9 cellular contexts compared by ENCODE assay signal in genomic region chr1:218330043-218330623, GRCh38. TPM values are rescaled to one million over a fixed set of nuclear protein-coding genes. Genes with fewer than 3 reads are reported as not detected.
DNase-seq lines count a peak whose midpoint lies in the region; ATAC-seq, FAIRE-seq and TF ChIP-seq lines count a peak whose summit lies in the region.
"Had no signal": no experiment of that assay in that cellular context is flagged by ENCODE, and none has a peak within 500 bp of the region (broad histone marks: within the 10 kb centered on the region; RNA-seq: fewer than 3 reads in every experiment).

No MANE protein-coding gene starts in this region.

- FAIRE-seq in G401.6 (lab: Jason Lieb, UNC): peak; percentile 59

- DNase-seq in GM23338 (ENCODE audit: low spot score) (peak; percentile 48), NCI-H1436 treated with DMSO at 0.1 percent for 48 hours (lab: John Stamatoyannopoulos, UW) (peak; percentile 56), astrocyte of the cerebellum (ENCODE audit: low read depth) (no peak), kidney epithelial cell (ENCODE audit: low read depth) (no peak), iPS-NIHi11 (ENCODE audit: low spot score) (no peak)
- DNase-seq in activated effector memory CD4-positive, alpha-beta T cell treated with anti-CD3 and anti-CD28 coated beads, Interleukin-2, amount 50 U/mL, for 16 hours: no peak
- no peak for DNase-seq in stimulated activated naive CD4-positive, alpha-beta T cell treated with Interleukin-2 at 50 U/mL for 16 hours (lab: John Stamatoyannopoulos, UW)

- no peak overlapping the region for H3K27ac ChIP-seq in GM23338 (ENCODE audit: low read depth)
- H3K27ac ChIP-seq: skin epidermis had no signal

- H3K4me3 ChIP-seq in GM23338 (no peak overlapping the region), astrocyte of the cerebellum (ENCODE audit: low read depth, low read length) (no peak overlapping the region), kidney epithelial cell (ENCODE audit: low read depth, low read length) (no peak overlapping the region)
- H3K4me3 ChIP-seq: skin epidermis had no signal

- H3F3A ChIP-seq in GM23338 (replicated peaks; ENCODE audit: low read depth): no peaks in the 10 kb centered on the region

- peaks cover 11% of the 10 kb centered on the region for H3K79me2 ChIP-seq in GM23338 (replicated peaks; ENCODE audit: insufficient read depth)

- in situ Hi-C loops in astrocyte of the cerebellum (cut with HindIII; ENCODE audit: low sequenced_read_pairs): loop anchor here (25.0 kb wide), 1 partner anchor 732 kb away; no protein-coding TSS in a partner anchor

- no peak overlapping the region for H3K4me2 ChIP-seq in GM23338

- no peak for ATAC-seq in GM23338

- TF ChIP-seq CTCF in GM23338 (conservative IDR thresholded peaks at IDR 0.05; ENCODE audit: low read depth in 2 of 2) (peak in 1 of 2 experiments; percentile 76), astrocyte of the cerebellum (IDR thresholded peaks at IDR 0.05; ENCODE audit: low read depth, low read length, missing control alignments) (peak; percentile 9), kidney epithelial cell (IDR thresholded peaks at IDR 0.05; ENCODE audit: insufficient read depth, low read length, poor library complexity, severe bottlenecking) (peak; percentile 30)

- no peak overlapping the region for H3K4me3 Mint-ChIP-seq in GM23338

- no peak overlapping the region for H2AFZ ChIP-seq in GM23338

- no peaks in the 10 kb centered on the region for H4K20me1 ChIP-seq in GM23338 (replicated peaks; ENCODE audit: insufficient read depth)

- H3K36me3 Mint-ChIP-seq in GM23338 (ENCODE audit: low read depth): peaks cover 29% of the 10 kb centered on the region; the same call in 2 of the 3 replicates

- no peak overlapping the region for H3K27ac Mint-ChIP-seq in GM23338

- H3K27me3 Mint-ChIP-seq in GM23338 (ENCODE audit: insufficient read depth, low read depth, poor library complexity): no peaks in the 10 kb centered on the region

- peaks cover 3% of the 10 kb centered on the region; the same call in 2 of the 3 replicates for H3K4me1 Mint-ChIP-seq in GM23338

- H3K9me2 ChIP-seq in GM23338 (ENCODE audit: insufficient read depth): no peaks in the 10 kb centered on the region

- H3K4me1 ChIP-seq in GM23338 (ENCODE audit: insufficient read depth): no peaks in the 10 kb centered on the region

- H3K9me3 Mint-ChIP-seq in GM23338: no peaks in the 10 kb centered on the region

- H3K27me3 ChIP-seq in GM23338 (ENCODE audit: insufficient read depth): no peaks in the 10 kb centered on the region
- no peaks in the 10 kb centered on the region for H3K27me3 ChIP-seq in kidney epithelial cell (ENCODE audit: control insufficient read depth, insufficient read depth, low read length)

- no peaks in the 10 kb centered on the region; the same call in 1 of the 2 replicates for H3K36me3 ChIP-seq in GM23338 (ENCODE audit: insufficient read depth)
- H3K36me3 ChIP-seq in kidney epithelial cell (ENCODE audit: control insufficient read depth, insufficient read depth, low read length): no peaks in the 10 kb centered on the region

TF ChIP-seq in GM23338, 12 proteins besides CTCF, POLR2A, EP300 and RAD21 (continues in another document):
- TF ChIP-seq REST (IDR thresholded peaks at IDR 0.05; ENCODE audit: unreplicated experiment): no peak
- TF ChIP-seq ZNF331 (CRISPR knock-in tag; IDR thresholded peaks at IDR 0.05; ENCODE audit: low read depth): no peak
- no peak for TF ChIP-seq EZH2 (IDR thresholded peaks at IDR 0.05; ENCODE audit: low read depth, unreplicated experiment)
- TF ChIP-seq CREB1 (CRISPR knock-in tag; IDR thresholded peaks at IDR 0.05; ENCODE audit: low read depth): no peak
- no peak for TF ChIP-seq ZNF114 (CRISPR knock-in tag; IDR thresholded peaks at IDR 0.05)
- no peak for TF ChIP-seq STAT1 (IDR thresholded peaks at IDR 0.05; ENCODE audit: unreplicated experiment)
- no peak for TF ChIP-seq ETS1 (IDR thresholded peaks at IDR 0.05)
- TF ChIP-seq EZH2phosphoT487 (IDR thresholded peaks at IDR 0.05; ENCODE audit: unreplicated experiment): no peak
- TF ChIP-seq POLR2AphosphoS5 (IDR thresholded peaks at IDR 0.05; ENCODE audit: low read depth): no peak
- no peak for TF ChIP-seq NANOG (IDR thresholded peaks at IDR 0.05; ENCODE audit: borderline replicate concordance)

RNA-seq across cellular contexts. Expression of gene TGFB2, which starts 15.0 kb away (rescaled TPM):
- 0.19 and 1.4 TPM in 2 replicates for total RNA-seq in GM23338 (2014; rRNA removed; shearing (Covaris generic))
- polyA plus RNA-seq in GM23338 (2016; fragmentation: Nextera tagmentation; extraction: Ambion mirVana): 0.31 and 0.63 TPM in 2 replicates
- total RNA-seq in kidney epithelial cell: 30.1 and 34.4 TPM in 2 replicates

RNA-seq across cellular contexts. Expression of gene RRP15, which starts 45.0 kb away (rescaled TPM):
- 18.8 and 19.8 TPM in 2 replicates for total RNA-seq in GM23338 (2014; rRNA removed; shearing (Covaris generic))
- polyA plus RNA-seq in GM23338 (2016; fragmentation: Nextera tagmentation; extraction: Ambion mirVana): 80.5 and 86.5 TPM in 2 replicates
- 7.9 and 9.7 TPM in 2 replicates for total RNA-seq in kidney epithelial cell

Comparison
In these comparisons a context has a peak if more than half of its experiments do, and no peak if none do; other contexts are left out.
1. DNase-seq: peak in GM23338 (single experiment) and NCI-H1436 treated with DMSO at 0.1 percent for 48 hours (single experiment); none in astrocyte of the cerebellum (single experiment), kidney epithelial cell (single experiment), activated effector memory CD4-positive, alpha-beta T cell treated with anti-CD3 and anti-CD28 coated beads, Interleukin-2, amount 50 U/mL, for 16 hours (single experiment), iPS-NIHi11 (single experiment) and stimulated activated naive CD4-positive, alpha-beta T cell treated with Interleukin-2 at 50 U/mL for 16 hours (single experiment).
2. RNA of gene TGFB2, which starts 15.0 kb away (total RNA-seq): 30.1 to 34.4 TPM in kidney epithelial cell; 0.19 to 1.4 TPM in GM23338; every median in the first group is over 10 times any median in the second.